27 cellular contexts compared by ENCODE assay signal in genomic region chr14:38310420-38310995, GRCh38. TPM values are rescaled to one million over a fixed set of nuclear protein-coding genes. Genes with fewer than 3 reads are reported as not detected.
"Had no signal": no experiment of that assay in that cellular context is flagged by ENCODE, and none has a peak within 500 bp of the region (broad histone marks: within the 10 kb centered on the region; RNA-seq: fewer than 3 reads in every experiment).

No MANE protein-coding gene starts in this region.

- H3K27me3 ChIP-seq: brain microvascular endothelial cell, hepatocyte, ovary, spleen, tibial nerve had no signal

- H3K4me2 ChIP-seq: hepatocyte had no signal

- H3K4me3 ChIP-seq: coronary artery, hepatocyte, ovary, spleen, tibial nerve had no signal

- H2AFZ ChIP-seq: hepatocyte had no signal

- H3K27ac ChIP-seq: brain microvascular endothelial cell, coronary artery, hepatocyte, ovary, tibial nerve, WERI-Rb-1 had no signal

- H3K9me3 ChIP-seq: ovary, tibial nerve had no signal

- H3K79me2 ChIP-seq: hepatocyte had no signal

- H3K4me1 ChIP-seq: spleen, tibial nerve had no signal

- ATAC-seq: activated CD4-positive, CD25-positive, alpha-beta regulatory T cell treated with anti-CD3 and anti-CD28 coated beads, Interleukin-2, amount 50 U/mL, for 24 hours; effector memory CD8-positive, alpha-beta T cell; esophagus mucosa; naive thymus-derived CD4-positive, alpha-beta T cell had no signal

- H3K36me3 ChIP-seq: brain microvascular endothelial cell, ovary, spleen, tibial nerve, WERI-Rb-1 had no signal

- DNase-seq: activated CD4-positive, alpha-beta T cell treated with anti-CD3 and anti-CD28 coated beads for 48 hours; activated CD4-positive, alpha-beta T cell treated with anti-CD3 and anti-CD28 coated beads, Interleukin-2, amount 50 U/mL, for 48 hours; activated CD8-positive, alpha-beta memory T cell treated with anti-CD3 and anti-CD28 coated beads, Interleukin-2, amount 50 U/mL, for 4 hours; activated effector memory CD4-positive, alpha-beta T cell treated with anti-CD3 and anti-CD28 coated beads, Interleukin-2, amount 50 U/mL, for 16 hours; activated naive CD4-positive, alpha-beta T cell treated with anti-CD3 and anti-CD28 coated beads, Interleukin-2, amount 10 ng/mL, durations not matched to agents 7 days and 5 days; activated T-cell treated with anti-CD3 and anti-CD28 coated beads, Interleukin-2, amount 50 U/mL, for 1 hour; amniotic stem cell; effector memory CD8-positive, alpha-beta T cell; foreskin fibroblast; islet precursor cell; midbrain; naive thymus-derived CD4-positive, alpha-beta T cell; ovary; retina; spleen; stimulated activated naive CD4-positive, alpha-beta T cell; T1000; WERI-Rb-1 had no signal

RNA-seq across cellular contexts. Expression of gene CLEC14A, which starts 54.6 kb away (rescaled TPM):
- total RNA-seq: activated CD8-positive, alpha-beta memory T cell treated with anti-CD3 and anti-CD28 coated beads for 36 hours; activated T-helper 1 cell treated with anti-CD3 and anti-CD28 coated beads, Interleukin-12 subunit alpha, Interleukin-12 subunit beta, Interleukin-2, Interleukin-4 antibody, amounts not matched to agents 30 ng/mL and 10 ng/mL and 1 ng/mL, durations not matched to agents 14 hours and 24 hours and 36 hours; astrocyte; naive thymus-derived CD4-positive, alpha-beta T cell had no signal
- polyA plus RNA-seq: naive thymus-derived CD4-positive, alpha-beta T cell had no signal
